In genomic region chr2:54275541-54275940, GRCh38 we compare ENCODE assay signal across 39 cellular contexts. TPM values are rescaled to one million over a fixed set of nuclear protein-coding genes. Genes with fewer than 3 reads are reported as not detected.
DNase-seq lines count a peak whose midpoint lies in the region; ATAC-seq, FAIRE-seq and TF ChIP-seq lines count a peak whose summit lies in the region.
"Had no signal": no experiment of that assay in that cellular context is flagged by ENCODE, and none has a peak within 500 bp of the region (broad histone marks: within the 10 kb centered on the region; RNA-seq: fewer than 3 reads in every experiment).

No MANE protein-coding gene starts in this region.

- no peaks in the 10 kb centered on the region for H3K27me3 ChIP-seq in Panc1 (ENCODE audit: control insufficient read depth, insufficient read depth, low read length)
- H3K27me3 ChIP-seq: tibial nerve had no signal

- peaks cover 15% of the 10 kb centered on the region for H3K4me1 Mint-ChIP-seq in activated naive CD4-positive, alpha-beta T cell treated with anti-CD3 and anti-CD28 coated beads for 36 hours (ENCODE audit: low read depth)

- in situ Hi-C loops in Panc1 (cut with HindIII; ENCODE audit: low pct_unique_long_range_greater_than_20kb, low sequenced_read_pairs), result no loop called here

- intact Hi-C loops in activated naive CD4-positive, alpha-beta T cell treated with anti-CD3 and anti-CD28 coated beads for 36 hours (cut with micrococcal nuclease), result loop anchor here (2.0 to 10.0 kb wide), 3 partner anchors 55 to 491 kb away; partner anchors contain the start of genes ASB3 and ERLEC1
- intact Hi-C loops in Panc1 (cut with micrococcal nuclease; ENCODE audit: unreplicated experiment), result no loop called here

- no peak for TF ChIP-seq CTCF in Panc1 (IDR thresholded peaks at IDR 0.05)

- no TSS peak for BruUV-seq in Panc1 (replicated peaks; lab: Mats Ljungman, UMichigan)

- no peak for DNase-seq in activated naive CD4-positive, alpha-beta T cell treated with anti-CD3 and anti-CD28 coated beads for 36 hours
- no peak for DNase-seq in activated naive CD4-positive, alpha-beta T cell treated with Interleukin-2 at 50 U/mL for 16 hours
- DNase-seq in Panc1 (ENCODE audit: low read depth, low spot score) (no peak), epithelial cell of prostate (ENCODE audit: low read depth, low spot score) (no peak), substantia nigra (lab: John Stamatoyannopoulos, UW) (no peak), RCC 7860 (ENCODE audit: low spot score) (no peak), NCI-H2171 treated with DMSO at 0.1 percent for 48 hours (lab: John Stamatoyannopoulos, UW) (no peak)
- DNase-seq: ACHN; activated CD4-positive, alpha-beta T cell treated with anti-CD3 and anti-CD28 coated beads for 48 hours; activated naive CD4-positive, alpha-beta T cell treated with anti-CD3 and anti-CD28 coated beads, Interleukin-2, amount 10 ng/mL, durations not matched to agents 7 days and 5 days; activated T-cell treated with anti-CD3 and anti-CD28 coated beads, Interleukin-2, amount 50 U/mL, for 4 hours; amygdala; DMS79; effector memory CD8-positive, alpha-beta T cell; foreskin fibroblast; Karpas-422; left cardiac atrium; mesendoderm; MV-4-11; NCI-H146; NCI-H2107; NCI-H446; NCI-H82; occipital lobe; SHP77; SW 1271; T-helper 9 cell had no signal

- H3K4me3 ChIP-seq in Panc1 (ENCODE audit: low read depth in 2 of 2, low read length in 2 of 2), result no peak overlapping the region
- H3K4me3 ChIP-seq: coronary artery, HAP-1, tibial nerve had no signal

- H3K4me3 Mint-ChIP-seq in activated naive CD4-positive, alpha-beta T cell treated with anti-CD3 and anti-CD28 coated beads for 36 hours, result no peak overlapping the region
- H3K4me3 Mint-ChIP-seq: activated naive CD4-positive, alpha-beta T cell treated with anti-CD3 and anti-CD28 coated beads, Interleukin-2, amount 10 ng/mL, durations not matched to agents 7 days and 5 days; activated T-cell treated with anti-CD3 and anti-CD28 coated beads, Interleukin-2, amount 50 U/mL, for 4 hours; effector memory CD8-positive, alpha-beta T cell; stimulated activated naive CD8-positive, alpha-beta T cell treated with anti-CD3 and anti-CD28 coated beads, Interleukin-15, Interleukin-2, amounts not matched to agents 100 ng/mL and 50 ng/mL, for 24 hours had no signal

- no peak for ATAC-seq in Panc1
- ATAC-seq in GM21576 (IDR thresholded peaks at IDR 0.05; ENCODE audit: unreplicated experiment), result no peak
- ATAC-seq: activated T-cell treated with anti-CD3 and anti-CD28 coated beads, Interleukin-2, amount 50 U/mL, for 4 hours; effector memory CD8-positive, alpha-beta T cell; esophagus mucosa; left cardiac atrium had no signal

- peak overlapping the region; percentile 4 for H3K27ac Mint-ChIP-seq in activated naive CD4-positive, alpha-beta T cell treated with anti-CD3 and anti-CD28 coated beads for 36 hours
- H3K27ac Mint-ChIP-seq: activated naive CD4-positive, alpha-beta T cell treated with anti-CD3 and anti-CD28 coated beads, Interleukin-2, amount 10 ng/mL, durations not matched to agents 7 days and 5 days; effector memory CD8-positive, alpha-beta T cell; stimulated activated naive CD8-positive, alpha-beta T cell treated with anti-CD3 and anti-CD28 coated beads, Interleukin-15, Interleukin-2, amounts not matched to agents 100 ng/mL and 50 ng/mL, for 24 hours had no signal

- no peaks in the 10 kb centered on the region for H3K36me3 ChIP-seq in Panc1 (ENCODE audit: control insufficient read depth, insufficient read depth, low read length)
- H3K36me3 ChIP-seq: HAP-1, tibial nerve had no signal

- CTCF ChIA-PET in activated naive CD4-positive, alpha-beta T cell treated with anti-CD3 and anti-CD28 coated beads for 36 hours (lab: Charles Lee), result no interaction called here
- CTCF ChIA-PET in Panc1 (lab: Charles Lee), result interaction anchor here (0.7 kb wide), 1 partner anchor 149 kb away, joined by 3 read pairs; no protein-coding TSS in a partner anchor

- POLR2A ChIA-PET in Panc1 (lab: Charles Lee), result no interaction called here

- H3K4me1 ChIP-seq in Panc1 (ENCODE audit: control insufficient read depth, insufficient read depth, low read length), result no peaks in the 10 kb centered on the region
- H3K4me1 ChIP-seq: HAP-1 had no signal

- H3K9me3 ChIP-seq in Panc1 (ENCODE audit: control insufficient read depth, insufficient read depth, low read depth, low read length), result no peaks in the 10 kb centered on the region
- H3K9me3 ChIP-seq: HAP-1, tibial nerve had no signal

- H3K27ac ChIP-seq in Panc1 (ENCODE audit: low read length) (peak overlapping the region; percentile 61; the same call in 1 of the 2 replicates), epithelial cell of prostate (peak overlapping the region; percentile 36), substantia nigra (ENCODE audit: low read depth, low read length, poor library complexity, severe bottlenecking) (peak overlapping the region; percentile 64)
- H3K27ac ChIP-seq: coronary artery, VCaP had no signal

- peaks cover 5% of the 10 kb centered on the region for H3K36me3 Mint-ChIP-seq in activated naive CD4-positive, alpha-beta T cell treated with anti-CD3 and anti-CD28 coated beads for 36 hours (ENCODE audit: low read depth)

- no peaks in the 10 kb centered on the region for H3K9me3 Mint-ChIP-seq in activated naive CD4-positive, alpha-beta T cell treated with anti-CD3 and anti-CD28 coated beads for 36 hours
- H3K9me3 Mint-ChIP-seq: activated T-cell treated with anti-CD3 and anti-CD28 coated beads, Interleukin-2, amount 50 U/mL, for 4 hours; effector memory CD8-positive, alpha-beta T cell; stimulated activated naive CD8-positive, alpha-beta T cell treated with anti-CD3 and anti-CD28 coated beads, Interleukin-15, Interleukin-2, amounts not matched to agents 100 ng/mL and 50 ng/mL, for 24 hours had no signal

- no peaks in the 10 kb centered on the region for H3K27me3 Mint-ChIP-seq in activated naive CD4-positive, alpha-beta T cell treated with anti-CD3 and anti-CD28 coated beads for 36 hours (ENCODE audit: low read depth)
- H3K27me3 Mint-ChIP-seq: activated naive CD4-positive, alpha-beta T cell treated with anti-CD3 and anti-CD28 coated beads, Interleukin-2, amount 10 ng/mL, durations not matched to agents 7 days and 5 days; effector memory CD8-positive, alpha-beta T cell; stimulated activated naive CD8-positive, alpha-beta T cell treated with anti-CD3 and anti-CD28 coated beads, Interleukin-15, Interleukin-2, amounts not matched to agents 100 ng/mL and 50 ng/mL, for 24 hours had no signal

- FAIRE-seq in RCC 7860 (lab: Jason Lieb, UNC), result no peak
- FAIRE-seq: bronchial epithelial cell had no signal

RNA-seq across cellular contexts. Expression of gene TSPYL6, which starts 19.5 kb away (rescaled TPM):
- not detected for total RNA-seq in activated naive CD4-positive, alpha-beta T cell treated with anti-CD3 and anti-CD28 coated beads for 36 hours
- total RNA-seq in Panc1 (2021; ENCODE audit: unreplicated experiment), result not detected
- not detected for polyA plus RNA-seq in Panc1 (2012; ENCODE audit: insufficient read length)
- total RNA-seq: activated CD8-positive, alpha-beta memory T cell treated with anti-CD3 and anti-CD28 coated beads for 36 hours; activated T-cell treated with anti-CD3 and anti-CD28 coated beads, Interleukin-2, amount 50 U/mL, for 4 hours; bronchial epithelial cell; esophagus mucosa; left cardiac atrium; myocyte; skeletal muscle tissue had no signal
- polyA plus RNA-seq: BJ had no signal
